ENCODE assay signal across 1 cellular context in genomic region chr12:104721944-104722343, GRCh38.
TF ChIP-seq lines count a peak whose summit lies in the region.

No MANE protein-coding gene starts in this region.

TF ChIP-seq in GM23338, 12 proteins besides CTCF, POLR2A, EP300 and RAD21 (continued from another document):
- TF ChIP-seq ETS1 (IDR thresholded peaks at IDR 0.05): no peak
- TF ChIP-seq JUNB (IDR thresholded peaks at IDR 0.05; ENCODE audit: unreplicated experiment): no peak
- TF ChIP-seq STAT1 (IDR thresholded peaks at IDR 0.05; ENCODE audit: unreplicated experiment): no peak
- no peak for TF ChIP-seq ZNF462 (CRISPR knock-in tag; IDR thresholded peaks at IDR 0.05)
- TF ChIP-seq EZH2phosphoT487 (IDR thresholded peaks at IDR 0.05; ENCODE audit: unreplicated experiment): no peak
- TF ChIP-seq POLR2AphosphoS5 (IDR thresholded peaks at IDR 0.05; ENCODE audit: low read depth): no peak
- TF ChIP-seq CREB1 (CRISPR knock-in tag; IDR thresholded peaks at IDR 0.05; ENCODE audit: low read depth): no peak
- TF ChIP-seq EZH2 (IDR thresholded peaks at IDR 0.05; ENCODE audit: low read depth, unreplicated experiment): no peak
- TF ChIP-seq ZNF331 (CRISPR knock-in tag; IDR thresholded peaks at IDR 0.05; ENCODE audit: low read depth): no peak
